In the genomic region with DNA sequence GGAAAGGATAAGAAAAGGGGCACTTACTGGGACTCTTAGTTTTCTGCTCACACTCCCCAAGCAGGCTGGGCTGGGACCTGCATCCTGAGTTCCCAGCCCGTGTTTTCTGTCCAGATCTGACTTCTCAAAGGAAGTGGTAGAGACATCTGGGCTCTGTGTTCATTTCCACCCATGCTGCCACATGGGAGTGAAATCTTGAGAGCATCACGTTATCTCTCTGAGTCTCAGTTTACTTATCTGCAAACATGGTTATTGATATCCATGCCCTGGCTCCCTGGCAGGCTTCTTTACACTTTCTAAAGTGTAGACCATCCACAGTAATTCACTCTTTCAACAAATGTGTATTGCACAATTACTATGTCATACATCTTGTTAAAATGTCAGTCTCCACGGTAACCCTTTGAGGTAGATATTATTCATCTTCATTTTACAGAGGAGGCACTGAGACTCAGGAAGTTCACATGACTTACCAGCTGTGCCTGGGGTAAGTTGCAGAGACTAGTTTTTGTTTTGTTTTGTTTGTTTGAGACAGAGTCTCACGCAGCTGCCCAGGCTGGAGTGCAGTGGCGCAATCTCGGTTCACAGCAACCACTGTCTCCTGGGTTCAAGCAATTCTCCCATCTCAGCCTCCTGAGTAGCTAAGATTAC, we compare ENCODE assay signal across 8 cellular contexts. TPM values are rescaled to one million over a fixed set of nuclear protein-coding genes. Genes with fewer than 3 reads are reported as not detected.
A peak's percentile ranks its signal among the peaks of the same experiment; 100 is the strongest.
DNase-seq lines count a peak whose midpoint lies in the region; ATAC-seq and TF ChIP-seq lines count a peak whose summit lies in the region.

No MANE protein-coding gene starts in this region.

- 0 out of 2 replicates have a peak overlapping the region, but pooled peaks have one; percentile 20 for H3K27ac ChIP-seq in DND-41 (ENCODE audit: low read length)

- H3K4me2 ChIP-seq in DND-41 (ENCODE audit: insufficient read depth, low read length): no peak overlapping the region

- TF ChIP-seq CTCF in DND-41 (IDR thresholded peaks at IDR 0.05; ENCODE audit: borderline replicate concordance, extremely low read depth, low read length, poor library complexity, severe bottlenecking): no peak

- no peak for ATAC-seq in DND-41 (ENCODE audit: insufficient read depth, low read depth)
- ATAC-seq in HG02973 (IDR thresholded peaks at IDR 0.05; ENCODE audit: unreplicated experiment): peak; percentile 31
- ATAC-seq in GM21515 (IDR thresholded peaks at IDR 0.05; ENCODE audit: unreplicated experiment): no peak

- peak; percentile 43 for DNase-seq in DND-41
- peak; percentile 67 for DNase-seq in SIG-M5 (lab: John Stamatoyannopoulos, UW)
- peak; percentile 57 for DNase-seq in dermis blood vessel endothelial cell
- DNase-seq in stimulated activated CD4-positive, alpha-beta T cell treated with anti-CD3 and anti-CD28 coated beads, TNF-alpha, amount 100 ng/mL, for 1 hour (ENCODE audit: low read depth in 3 of 3, low spot score in 1 of 3): peak in 2 of 3 donors; percentile 22 to 32
- DNase-seq in NCI-H748 (lab: John Stamatoyannopoulos, UW; ENCODE audit: unreplicated experiment): no peak
- no peak for DNase-seq in inferior parietal cortex (ENCODE audit: extremely low spot score)

- H4K20me1 ChIP-seq in DND-41 (ENCODE audit: insufficient read depth, low read length): no peaks in the 10 kb centered on the region

- no peak overlapping the region for H3K4me3 ChIP-seq in DND-41 (ENCODE audit: low read depth in 1 of 2, low read length in 2 of 2)

- H3K9ac ChIP-seq in DND-41 (ENCODE audit: low read depth, low read length): no peak overlapping the region

- peaks cover 9% of the 10 kb centered on the region; the same call in 1 of the 2 replicates for H3K36me3 ChIP-seq in DND-41 (ENCODE audit: insufficient read depth, low read length)

- peaks cover 27% of the 10 kb centered on the region for H3K79me2 ChIP-seq in DND-41 (ENCODE audit: insufficient read depth, low read length)

- peaks cover 44% of the 10 kb centered on the region for H3K4me1 ChIP-seq in DND-41 (ENCODE audit: insufficient read depth, low read length)

- no peak overlapping the region for H2AFZ ChIP-seq in DND-41 (ENCODE audit: low read depth, low read length)

- no peaks in the 10 kb centered on the region for H3K27me3 ChIP-seq in DND-41 (ENCODE audit: insufficient read depth, low read length, poor library complexity)

- H3K9me3 ChIP-seq in DND-41 (ENCODE audit: insufficient read depth, low read length, severe bottlenecking): no peaks in the 10 kb centered on the region

RNA-seq across cellular contexts. Expression of a gene that starts 3.4 kb away (rescaled TPM):
- total RNA-seq in dermis blood vessel endothelial cell: 10.6 and 10.9 TPM in 2 replicates

RNA-seq across cellular contexts. Expression of a gene that starts 9.9 kb away (rescaled TPM):
- total RNA-seq in dermis blood vessel endothelial cell: 4.4 and 4.8 TPM in 2 replicates

RNA-seq across cellular contexts. Expression of a gene that starts 17.4 kb away (rescaled TPM):
- 8.1 and 11.9 TPM in 2 replicates for total RNA-seq in dermis blood vessel endothelial cell

RNA-seq across cellular contexts. Expression of a gene that starts 33.5 kb away (rescaled TPM):
- total RNA-seq in dermis blood vessel endothelial cell: 8.7 and 9.3 TPM in 2 replicates

RNA-seq across cellular contexts. Expression of a gene that starts 41.7 kb away (rescaled TPM):
- total RNA-seq in dermis blood vessel endothelial cell: 18.6 and 21.3 TPM in 2 replicates

Comparison
In these comparisons a context has a peak if more than half of its experiments do, and no peak if none do; other contexts are left out.
1. DNase-seq: peak in DND-41 (single experiment), SIG-M5 (single experiment), dermis blood vessel endothelial cell (single experiment) and stimulated activated CD4-positive, alpha-beta T cell treated with anti-CD3 and anti-CD28 coated beads, TNF-alpha, amount 100 ng/mL, for 1 hour (2 of 3); none in NCI-H748 (single experiment) and inferior parietal cortex (single experiment).